In genomic region chr9:107489144-107489673, GRCh38 we compare ENCODE assay signal across 8 cellular contexts. TPM values are rescaled to one million over a fixed set of nuclear protein-coding genes. Genes with fewer than 3 reads are reported as not detected.
DNase-seq lines count a peak whose midpoint lies in the region; ATAC-seq and TF ChIP-seq lines count a peak whose summit lies in the region.

No MANE protein-coding gene starts in this region.

- ATAC-seq in GM21529 (IDR thresholded peaks at IDR 0.05; ENCODE audit: unreplicated experiment): peak; percentile 24

- TF ChIP-seq RAD21 in Ishikawa (IDR thresholded peaks at IDR 0.05; ENCODE audit: low read depth): no peak

- no peaks in the 10 kb centered on the region for H3K36me3 ChIP-seq in GM06990 (ENCODE audit: control insufficient read depth, insufficient read depth, low read length)

- peak overlapping the region; percentile 48 for H3K4me3 ChIP-seq in GM06990 (replicated peaks; ENCODE audit: low read depth, low read length)

- DNase-seq in GM06990 (ENCODE audit: extremely low read depth, insufficient read length) (peak; percentile 40), myocyte (ENCODE audit: low read depth) (peak; percentile 25), MV-4-11 (lab: John Stamatoyannopoulos, UW) (no peak), HPDE6-E6E7 (ENCODE audit: extremely low spot score) (no peak), NCI-H2029 (lab: John Stamatoyannopoulos, UW) (no peak)

- peaks cover 4% of the 10 kb centered on the region; the same call in 1 of the 2 replicates for H3K27me3 ChIP-seq in GM06990 (replicated peaks; ENCODE audit: control insufficient read depth, insufficient read depth, low read length)

- no peak for TF ChIP-seq CTCF in GM06990 (IDR thresholded peaks at IDR 0.05; ENCODE audit: insufficient read depth, low read length, poor library complexity, severe bottlenecking)

- peak overlapping the region; percentile 60 for H3K27ac ChIP-seq in cingulate gyrus (ENCODE audit: low read depth, low read length)

- TF ChIP-seq EP300 in Ishikawa (IDR thresholded peaks at IDR 0.05; ENCODE audit: borderline replicate concordance): no peak

TF ChIP-seq in Ishikawa, 13 proteins besides CTCF, POLR2A, EP300 and RAD21:
- TF ChIP-seq TAF1 (IDR thresholded peaks at IDR 0.05; ENCODE audit: low read depth) (0 out of 2 replicates have a peak, but pooled peaks have one; percentile 32), REST (IDR thresholded peaks at IDR 0.05; ENCODE audit: low read depth) (no peak), ZBTB7A (IDR thresholded peaks at IDR 0.05; ENCODE audit: low read depth) (0 out of 2 replicates have a peak, but pooled peaks have one; percentile 4), CREB1 (IDR thresholded peaks at IDR 0.05; ENCODE audit: low read depth) (no peak), MAX (IDR thresholded peaks at IDR 0.05) (peak; percentile 70)

RNA-seq across cellular contexts. Expression of gene KLF4, which starts 0.4 kb away (rescaled TPM):
- total RNA-seq in myocyte: 4.9 and 7.8 TPM in 2 replicates
- 7.6 TPM for polyA plus RNA-seq in myocyte (2012)

Comparison
In these comparisons a context has a peak if more than half of its experiments do, and no peak if none do; other contexts are left out.
1. DNase-seq: peak in GM06990 (single experiment) and myocyte (single experiment); none in MV-4-11 (single experiment), HPDE6-E6E7 (single experiment) and NCI-H2029 (single experiment).